Comparison of ENCODE assay signal across 17 cellular contexts in genomic region chr9:37480759-37481158, GRCh38. TPM values are rescaled to one million over a fixed set of nuclear protein-coding genes. Genes with fewer than 3 reads are reported as not detected.
DNase-seq lines count a peak whose midpoint lies in the region; FAIRE-seq and TF ChIP-seq lines count a peak whose summit lies in the region.
"Had no signal": no experiment of that assay in that cellular context is flagged by ENCODE, and none has a peak within 500 bp of the region (broad histone marks: within the 10 kb centered on the region; RNA-seq: fewer than 3 reads in every experiment).

No MANE protein-coding gene starts in this region.

- H3K27me3 ChIP-seq in OCI-LY1 (ENCODE audit: insufficient read depth, low read length) (no peaks in the 10 kb centered on the region; the same call in 1 of the 2 replicates), endodermal cell (ENCODE audit: control insufficient read depth, insufficient read depth, low read length, poor library complexity, severe bottlenecking) (no peaks in the 10 kb centered on the region)
- H3K27me3 ChIP-seq: SJCRH30 had no signal

- H3K9ac ChIP-seq in OCI-LY1 (ENCODE audit: low read length) = no peak overlapping the region
- H3K9ac ChIP-seq in endodermal cell (ENCODE audit: extremely low read depth, low read length, poor library complexity, severe bottlenecking) = no peak overlapping the region

- H3K4me3 Mint-ChIP-seq in endodermal cell = no peak overlapping the region
- H3K4me3 Mint-ChIP-seq: T-helper 17 cell had no signal

- TF ChIP-seq CTCF in D721Med (IDR thresholded peaks at IDR 0.05; ENCODE audit: insufficient read depth, missing control alignments) = peak; percentile 4
- TF ChIP-seq CTCF in GM12872 (IDR thresholded peaks at IDR 0.05; ENCODE audit: insufficient read depth, low read depth, low read length) = 0 out of 3 replicates have a peak, but pooled peaks have one; percentile 3
- peak; percentile 32 for TF ChIP-seq CTCF in OCI-LY1 (IDR thresholded peaks at IDR 0.05; ENCODE audit: low read length)
- TF ChIP-seq CTCF in endodermal cell (conservative IDR thresholded peaks at IDR 0.05) = peak; percentile 36

- no peak overlapping the region for H3K27ac Mint-ChIP-seq in endodermal cell
- H3K27ac Mint-ChIP-seq: T-helper 17 cell had no signal

- WGBS in endodermal cell (ENCODE audit: insufficient coverage in 1 of 2, insufficient read length in 1 of 2), 2 experiments = 86 to 95% methylated on average over 1 to 3 of the region's 3 CpGs

- H3K9me2 ChIP-seq in OCI-LY1 (ENCODE audit: low read depth, low read length) = no peaks in the 10 kb centered on the region

- no peaks in the 10 kb centered on the region for H3F3A ChIP-seq in OCI-LY1 (ENCODE audit: insufficient read depth, low read length)

- H3K4me1 ChIP-seq in OCI-LY1 (ENCODE audit: insufficient read depth, low read length, severe bottlenecking) = peaks cover 17% of the 10 kb centered on the region
- H3K4me1 ChIP-seq in endodermal cell (ENCODE audit: control insufficient read depth, insufficient read depth, low read length) = no peaks in the 10 kb centered on the region

- no peaks in the 10 kb centered on the region for H3K79me2 ChIP-seq in OCI-LY1 (ENCODE audit: insufficient read depth, low read length)

- H3K36me3 ChIP-seq in OCI-LY1 (ENCODE audit: insufficient read depth, low read length) (no peaks in the 10 kb centered on the region; the same call in 1 of the 2 replicates), endodermal cell (ENCODE audit: control insufficient read depth, insufficient read depth, low read length) (no peaks in the 10 kb centered on the region)
- H3K36me3 ChIP-seq: SJCRH30 had no signal

- peaks cover 5% of the 10 kb centered on the region for H3K27me3 Mint-ChIP-seq in endodermal cell (ENCODE audit: insufficient read depth)

- no peak for DNase-seq in D721Med (ENCODE audit: insufficient read length, low spot score)
- DNase-seq in endodermal cell = no peak
- no peak for DNase-seq in urothelium cell line (ENCODE audit: low spot score)
- DNase-seq in SHP77 (lab: John Stamatoyannopoulos, UW) = no peak
- DNase-seq in GM03348 (ENCODE audit: low spot score) = no peak
- DNase-seq: COR-L47, GOT3, NCI-H1105 treated with DMSO at 0.1 percent for 48 hours, NCI-H1694 treated with DMSO at 0.1 percent for 48 hours, NCI-H2227 treated with DMSO at 0.1 percent for 48 hours, NCI-H510A treated with DMSO at 0.1 percent for 48 hours, NCI-H774, PC-9, SJCRH30, T-helper 17 cell had no signal

- peaks cover under 1% of the 10 kb centered on the region for H3K9me3 Mint-ChIP-seq in endodermal cell

- no peaks in the 10 kb centered on the region for H4K20me1 ChIP-seq in OCI-LY1 (ENCODE audit: insufficient read depth, low read length)

- FAIRE-seq in D721Med (lab: Jason Lieb, UNC) = no peak
- FAIRE-seq in urothelium cell line (lab: Jason Lieb, UNC) = no peak

- H3K9me3 ChIP-seq in OCI-LY1 (ENCODE audit: low read length) (no peaks in the 10 kb centered on the region), endodermal cell (ENCODE audit: control insufficient read depth, low read length) (peaks cover under 1% of the 10 kb centered on the region)
- H3K9me3 ChIP-seq: SJCRH30 had no signal

- H3K4me2 ChIP-seq in OCI-LY1 (ENCODE audit: low read length) = no peak overlapping the region
- H3K4me2 ChIP-seq: PC-9 had no signal

- no peak overlapping the region for H3K4me3 ChIP-seq in OCI-LY1 (ENCODE audit: low read depth, low read length, poor library complexity, severe bottlenecking)
- no peak overlapping the region for H3K4me3 ChIP-seq in endodermal cell (ENCODE audit: low read length)
- H3K4me3 ChIP-seq: PC-9, SJCRH30 had no signal

- peaks cover 14% of the 10 kb centered on the region for H3K4me1 Mint-ChIP-seq in endodermal cell

- no peaks in the 10 kb centered on the region for H3K36me3 Mint-ChIP-seq in endodermal cell (ENCODE audit: low read depth)

- H3K27ac ChIP-seq in OCI-LY1 (ENCODE audit: low read depth, low read length, poor library complexity, severe bottlenecking) (no peak overlapping the region), endodermal cell (ENCODE audit: low read depth, low read length) (no peak overlapping the region)
- H3K27ac ChIP-seq: PC-9, SJCRH30 had no signal

- no peak overlapping the region for H2AFZ ChIP-seq in OCI-LY1 (ENCODE audit: low read length)
- H2AFZ ChIP-seq: PC-9 had no signal

RNA-seq across cellular contexts. Expression of gene POLR1E, which starts 5.0 kb away (rescaled TPM):
- 10 to 100 TPM; 23.5 to 25.2 TPM for total RNA-seq in endodermal cell
- 22.3 TPM for polyA plus RNA-seq in endodermal cell (2013, experiment 1 of 2)
- polyA plus RNA-seq in endodermal cell (2013, experiment 2 of 2) = 21.5 TPM

RNA-seq across cellular contexts. Expression of gene ZBTB5, which starts 15.5 kb away (rescaled TPM):
- 10 to 100 TPM; 12.5 to 19.4 TPM for total RNA-seq in endodermal cell
- polyA plus RNA-seq in endodermal cell (2013, experiment 1 of 2) = 26.2 TPM
- 25.8 TPM for polyA plus RNA-seq in endodermal cell (2013, experiment 2 of 2)

RNA-seq across cellular contexts. Expression of gene GRHPR, which starts 58.3 kb away (rescaled TPM):
- 100 to 1,000 TPM; 105 to 128 TPM for total RNA-seq in endodermal cell
- polyA plus RNA-seq in endodermal cell (2013, experiment 1 of 2) = 105 TPM
- polyA plus RNA-seq in endodermal cell (2013, experiment 2 of 2) = 92.7 TPM
